In genomic region chr18:37566479-37567060, GRCh38 we compare ENCODE assay signal across 8 cellular contexts. TPM values are rescaled to one million over a fixed set of nuclear protein-coding genes. Genes with fewer than 3 reads are reported as not detected.
DNase-seq lines count a peak whose midpoint lies in the region; ATAC-seq and TF ChIP-seq lines count a peak whose summit lies in the region.

No MANE protein-coding gene starts in this region.

- POLR2A ChIA-PET in AG04449 (lab: Yijun Ruan, JAX) = no interaction called here

- TF ChIP-seq CTCF in AG04449 (IDR thresholded peaks at IDR 0.05; ENCODE audit: insufficient read depth, low read length, missing control alignments) = no peak

- H3K27ac ChIP-seq in HUES64 (ENCODE audit: low read depth, low read length) (no peak overlapping the region), cingulate gyrus (ENCODE audit: low read depth, low read length) (peak overlapping the region; percentile 54), mucosa of rectum (ENCODE audit: low read depth in 2 of 2, low read length in 2 of 2) (no peak overlapping the region)

- H3K4me1 ChIP-seq in HUES64 (ENCODE audit: insufficient read depth, low read length) (peaks cover 13% of the 10 kb centered on the region), mucosa of rectum (ENCODE audit: control insufficient read depth in 2 of 2, insufficient read depth in 2 of 2, low read length in 2 of 2) (peaks cover 0 to 2% of the 10 kb centered on the region in 2 donors)

- CTCF ChIA-PET in AG04449 (lab: Yijun Ruan, JAX) = no interaction called here

- H3K9ac ChIP-seq in HUES64 (ENCODE audit: low read depth, low read length) (no peak overlapping the region), mucosa of rectum (ENCODE audit: low read depth in 1 of 2, low read length in 2 of 2) (no peak overlapping the region)

- H3K36me3 ChIP-seq in HUES64 (ENCODE audit: insufficient read depth, low read length) = no peaks in the 10 kb centered on the region
- no peaks in the 10 kb centered on the region for H3K36me3 ChIP-seq in mucosa of rectum (ENCODE audit: control insufficient read depth in 2 of 2, insufficient read depth in 2 of 2, low read length in 2 of 2)

- peaks cover 97% of the 10 kb centered on the region for H3K27me3 ChIP-seq in HUES64 (ENCODE audit: insufficient read depth, low read length)
- H3K27me3 ChIP-seq in mucosa of rectum (ENCODE audit: control insufficient read depth in 2 of 2, insufficient read depth in 2 of 2, low read length in 2 of 2) = peaks cover 17 to 30% of the 10 kb centered on the region in 2 donors

- H3K9me3 ChIP-seq in HUES64 (ENCODE audit: insufficient read depth, low read depth, low read length) (no peaks in the 10 kb centered on the region), mucosa of rectum (ENCODE audit: control insufficient read depth in 2 of 2, low read length in 2 of 2) (no peaks in the 10 kb centered on the region)

- ATAC-seq in HG03025 (IDR thresholded peaks at IDR 0.05; ENCODE audit: low FRiP score, unreplicated experiment) (no peak), GM21447 (IDR thresholded peaks at IDR 0.05; ENCODE audit: unreplicated experiment) (no peak), GM21360 (IDR thresholded peaks at IDR 0.05; ENCODE audit: unreplicated experiment) (no peak)

- peak overlapping the region; percentile 46 for H3K4me3 ChIP-seq in AG04449 (ENCODE audit: low read depth, low read length)
- peak overlapping the region; percentile 69 for H3K4me3 ChIP-seq in HUES64 (ENCODE audit: low read length)
- H3K4me3 ChIP-seq in mucosa of rectum (ENCODE audit: low read length in 2 of 2) = peak overlapping the region; percentile 30 to 41

- under 1% methylated on average over 43 of the region's 51 CpGs for WGBS in HUES64

- no peak for DNase-seq in AG04449 (ENCODE audit: low read depth, low spot score)
- no peak for DNase-seq in retina

RNA-seq across cellular contexts. Expression of gene CELF4, which starts 1.0 kb away (rescaled TPM):
- 0.80 TPM for polyA plus RNA-seq in HUES64 (2013, experiment 1 of 2)
- 2.4 TPM for polyA plus RNA-seq in HUES64 (2013, experiment 2 of 2)
